ENCODE assay signal across 11 cellular contexts in genomic region chr6:125511809-125512341, GRCh38.
DNase-seq lines count a peak whose midpoint lies in the region; TF ChIP-seq lines count a peak whose summit lies in the region.
"Had no signal": no experiment of that assay in that cellular context is flagged by ENCODE, and none has a peak within 500 bp of the region (broad histone marks: within the 10 kb centered on the region; RNA-seq: fewer than 3 reads in every experiment).

No MANE protein-coding gene starts in this region.

- CTCF ChIA-PET in GM10248 (lab: Yijun Ruan, JAX), result interaction anchor here (1.0 to 3.2 kb wide), 3 partner anchors 20 to 242 kb away, joined by 4 to 15 read pairs (median 4); no protein-coding TSS in a partner anchor

- DNase-seq in DMS 273 (lab: John Stamatoyannopoulos, UW; ENCODE audit: unreplicated experiment) (peak; percentile 74), NCI-H2029 (lab: John Stamatoyannopoulos, UW) (peak; percentile 99), T1000 (lab: John Stamatoyannopoulos, UW) (peak; percentile 68), kidney tubule cell (ENCODE audit: low spot score) (peak; percentile 68), iPS-NIHi11 (ENCODE audit: low spot score) (no peak), GM10248 (ENCODE audit: extremely low spot score) (no peak), hypothalamus (lab: John Stamatoyannopoulos, UW) (no peak)
- DNase-seq in stimulated activated CD4-positive, alpha-beta T cell treated with anti-CD3 and anti-CD28 coated beads, Interleukin-2, amount 100 ng/mL, for 48 hours, result no peak
- DNase-seq: amniotic stem cell, left cardiac atrium, posterior cingulate gyrus had no signal

- no peak for TF ChIP-seq CTCF in GM10248 (IDR thresholded peaks at IDR 0.05; ENCODE audit: control extremely low read depth, extremely low read depth, low read depth, missing control alignments)

- POLR2A ChIA-PET in GM10248 (lab: Yijun Ruan, JAX), result no interaction called here

Comparison
In these comparisons a context has a peak if more than half of its experiments do, and no peak if none do; other contexts are left out.
1. DNase-seq: peak in DMS 273 (single experiment), NCI-H2029 (single experiment), T1000 (single experiment) and kidney tubule cell (single experiment); none in iPS-NIHi11 (single experiment), stimulated activated CD4-positive, alpha-beta T cell treated with anti-CD3 and anti-CD28 coated beads, Interleukin-2, amount 100 ng/mL, for 48 hours (0 of 2), GM10248 (single experiment) and hypothalamus (0 of 51).